Comparison of ENCODE assay signal across 9 cellular contexts in genomic region chr6:35469711-35470662, GRCh38. TPM values are rescaled to one million over a fixed set of nuclear protein-coding genes. Genes with fewer than 3 reads are reported as not detected.
DNase-seq lines count a peak whose midpoint lies in the region; ATAC-seq and TF ChIP-seq lines count a peak whose summit lies in the region.
"Had no signal": no experiment of that assay in that cellular context is flagged by ENCODE, and none has a peak within 500 bp of the region (broad histone marks: within the 10 kb centered on the region; RNA-seq: fewer than 3 reads in every experiment).

No MANE protein-coding gene starts in this region.

- H3K4me3 Mint-ChIP-seq in CD14-positive monocyte = peak overlapping the region; percentile 98

- TF ChIP-seq CTCF in CD14-positive monocyte (IDR thresholded peaks at IDR 0.05) (no peak), adrenal gland (IDR thresholded peaks at IDR 0.05) (no peak), liver (IDR thresholded peaks at IDR 0.05; ENCODE audit: low read depth, low read length, missing input control) (no peak), upper lobe of right lung (IDR thresholded peaks at IDR 0.05) (no peak)

- peaks cover 40 to 58% of the 10 kb centered on the region in 2 donors for H3K36me3 Mint-ChIP-seq in CD14-positive monocyte

- ATAC-seq in upper lobe of right lung = no peak
- no peak for ATAC-seq in HG03139 (IDR thresholded peaks at IDR 0.05; ENCODE audit: unreplicated experiment)
- ATAC-seq in HG02884 (IDR thresholded peaks at IDR 0.05; ENCODE audit: unreplicated experiment) = no peak
- no peak for ATAC-seq in HG03432 (IDR thresholded peaks at IDR 0.05; ENCODE audit: unreplicated experiment)

- H3K9me3 ChIP-seq in adrenal gland (replicated peaks in 1 of 3) (no peaks in the 10 kb centered on the region), liver (ENCODE audit: control insufficient read depth in 4 of 4, low read length in 3 of 4) (no peaks in the 10 kb centered on the region), upper lobe of right lung (no peaks in the 10 kb centered on the region)

- H3K27me3 Mint-ChIP-seq in CD14-positive monocyte (ENCODE audit: low read depth in 3 of 3) = peaks cover 0 to 8% (median 5%) of the 10 kb centered on the region in 3 donors

- WGBS in adrenal gland, 4 donors = 57 to 64% (median 59%) methylated on average over 11 to 18 of the region's 18 CpGs
- WGBS in liver = 69% methylated on average over 18 of the region's 18 CpGs

- H3K4me3 ChIP-seq in adrenal gland (peak overlapping the region in 1 of 4 donors; percentile 77), liver (ENCODE audit: low read depth in 1 of 3, low read length in 3 of 3) (peak overlapping the region; percentile 82 to 91 (median 86)), upper lobe of right lung (peak overlapping the region; percentile 91)

- H3K27me3 ChIP-seq in adrenal gland (no peaks in the 10 kb centered on the region), liver (ENCODE audit: control insufficient read depth in 4 of 4, insufficient read depth in 4 of 4, low read length in 3 of 4) (no peaks in the 10 kb centered on the region), upper lobe of right lung (no peaks in the 10 kb centered on the region)

- H3K4me1 Mint-ChIP-seq in CD14-positive monocyte = peaks cover 37% of the 10 kb centered on the region

- intact Hi-C loops in CD14-positive monocyte (cut with micrococcal nuclease) (loop anchor here (5.0 kb wide), 2 partner anchors 128 to 173 kb away; partner anchors contain the start of genes DEF6 (in 2 of the 2) and PPARD (in 1 of the 2)), adrenal gland (cut with DNase I) (no loop called here), upper lobe of right lung (cut with DNase I) (no loop called here)

- peak overlapping the region; percentile 35 to 99 (median 96) for H3K27ac Mint-ChIP-seq in CD14-positive monocyte

- H3K27ac ChIP-seq in adrenal gland (peak overlapping the region in 3 of 5 donors; percentile 85 to 93 (median 89)), liver (ENCODE audit: low read depth in 1 of 2, low read length in 2 of 2) (peak overlapping the region in 1 of 2 donors; percentile 14), upper lobe of right lung (peak overlapping the region; percentile 90)

- TF ChIP-seq RAD21 in Ishikawa (IDR thresholded peaks at IDR 0.05; ENCODE audit: low read depth) = no peak
- no peak for TF ChIP-seq RAD21 in liver (IDR thresholded peaks at IDR 0.05)

- DNase-seq in CD14-positive monocyte (ENCODE audit: low spot score) (no peak), adrenal gland (no peak), upper lobe of right lung (no peak)

- no peak for TF ChIP-seq POLR2A in adrenal gland (IDR thresholded peaks at IDR 0.05)

- H3K9ac ChIP-seq in liver (ENCODE audit: low read depth in 1 of 2, low read length in 2 of 2) = peak overlapping the region in 1 of 2 donors; percentile 79

- H3K4me1 ChIP-seq in adrenal gland (replicated peaks in 1 of 2) (peaks cover 12 to 50% of the 10 kb centered on the region in 2 donors), liver (ENCODE audit: control insufficient read depth in 4 of 4, insufficient read depth in 4 of 4, low read length in 3 of 4) (peaks cover 0 to 24% (median 16%) of the 10 kb centered on the region in 4 donors), upper lobe of right lung (peaks cover 16% of the 10 kb centered on the region)

- H3K36me3 ChIP-seq in adrenal gland (replicated peaks in 1 of 2) (peaks cover 0 to 25% of the 10 kb centered on the region in 2 donors), liver (ENCODE audit: control insufficient read depth in 4 of 4, insufficient read depth in 3 of 4, low read depth in 1 of 4, low read length in 3 of 4) (peaks cover 2 to 32% (median 23%) of the 10 kb centered on the region in 4 donors), upper lobe of right lung (peaks cover 48% of the 10 kb centered on the region)

- no peak for TF ChIP-seq EP300 in Ishikawa (IDR thresholded peaks at IDR 0.05; ENCODE audit: borderline replicate concordance)

- peaks cover 0 to 7% (median 0%) of the 10 kb centered on the region in 7 donors for H3K9me3 Mint-ChIP-seq in CD14-positive monocyte

TF ChIP-seq in Ishikawa, 13 proteins besides CTCF, POLR2A, EP300 and RAD21 (continues in another document):
- no peak for TF ChIP-seq REST (IDR thresholded peaks at IDR 0.05; ENCODE audit: low read depth)
- no peak for TF ChIP-seq YY1 (IDR thresholded peaks at IDR 0.05; ENCODE audit: low read depth)
- TF ChIP-seq TCF12 (IDR thresholded peaks at IDR 0.05; ENCODE audit: low read depth) = no peak
- no peak for TF ChIP-seq MAX (IDR thresholded peaks at IDR 0.05)
- TF ChIP-seq EGR1 (IDR thresholded peaks at IDR 0.05) = no peak

TF ChIP-seq in liver, 16 proteins besides CTCF, POLR2A, EP300 and RAD21 (continues in another document):
- TF ChIP-seq REST (IDR thresholded peaks at IDR 0.05) = no peak
- TF ChIP-seq HNF4A (conservative IDR thresholded peaks at IDR 0.05) = no peak
- TF ChIP-seq TAF1 (conservative IDR thresholded peaks at IDR 0.05) = no peak
- no peak for TF ChIP-seq NR2F2 (IDR thresholded peaks at IDR 0.05)
- TF ChIP-seq EGR1 (IDR thresholded peaks at IDR 0.05; ENCODE audit: low read depth in 2 of 2) = no peak
- no peak for TF ChIP-seq FOXA1 (IDR thresholded peaks at IDR 0.05)
- no peak for TF ChIP-seq MAX (IDR thresholded peaks at IDR 0.05)
- TF ChIP-seq YY1 (IDR thresholded peaks at IDR 0.05) = no peak
- TF ChIP-seq ZBTB33 (IDR thresholded peaks at IDR 0.05) = no peak
- TF ChIP-seq GABPA (IDR thresholded peaks at IDR 0.05 in 1 of 2, conservative IDR thresholded peaks at IDR 0.05 in 1 of 2) = no peak
- no peak for TF ChIP-seq JUND (IDR thresholded peaks at IDR 0.05)
- no peak for TF ChIP-seq RXRA (IDR thresholded peaks at IDR 0.05)
- TF ChIP-seq, protein P1, sequence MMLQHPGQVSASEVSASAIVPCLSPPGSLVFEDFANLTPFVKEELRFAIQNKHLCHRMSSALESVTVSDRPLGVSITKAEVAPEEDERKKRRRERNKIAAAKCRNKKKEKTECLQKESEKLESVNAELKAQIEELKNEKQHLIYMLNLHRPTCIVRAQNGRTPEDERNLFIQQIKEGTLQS (IDR thresholded peaks at IDR 0.05) = no peak
- TF ChIP-seq FOXA2 (IDR thresholded peaks at IDR 0.05) = no peak
- TF ChIP-seq HNF4G (IDR thresholded peaks at IDR 0.05) = no peak

RNA-seq across cellular contexts. Expression of gene RPL10A, which starts 1.8 kb away (rescaled TPM):
- polyA plus RNA-seq in CD14-positive monocyte (100 to 1,000 TPM; 345 to 421 TPM), adrenal gland (1,000 to 10,000 TPM in 1 of 3 donors, 100 to 1,000 TPM in 2; 733 to 1,132 (median 750) TPM), liver (100 to 1,000 TPM; 213 to 694 TPM)
- total RNA-seq in adrenal gland (1,000 to 10,000 TPM in 5 of 8 donors, 100 to 1,000 TPM in 3; 680 to 1,387 (median 1,180) TPM), liver (1,000 to 10,000 TPM in 1 of 2 donors, 100 to 1,000 TPM in 1; 363 to 1,235 TPM), upper lobe of right lung (941 TPM)

RNA-seq across cellular contexts. Expression of gene FANCE, which starts 17.8 kb away (rescaled TPM):
- polyA plus RNA-seq in CD14-positive monocyte (1 to 10 TPM; 1.8 to 3.0 TPM), adrenal gland (1 to 10 TPM; 1.4 to 2.7 (median 1.7) TPM), liver (under 1 TPM; 0.11 to 0.74 TPM)
- total RNA-seq in adrenal gland (1 to 10 TPM; 1.0 to 3.5 (median 2.1) TPM), liver (1 to 10 TPM in 1 of 2 donors, under 1 TPM in 1; 0.84 to 4.2 TPM), upper lobe of right lung (10.4 TPM)

RNA-seq across cellular contexts. Expression of gene TEAD3, which starts 26.9 kb away (rescaled TPM):
- polyA plus RNA-seq in CD14-positive monocyte = not detected
- total RNA-seq in adrenal gland = 10 to 100 TPM in 3 of 8 donors, 1 to 10 TPM in 5; 4.8 to 14.3 (median 8.7) TPM
- 10 to 100 TPM in 2 of 3 donors, 1 to 10 TPM in 1; 5.5 to 15.5 (median 12.2) TPM for polyA plus RNA-seq in adrenal gland
- total RNA-seq in liver = 1 to 10 TPM; 1.9 to 5.8 TPM
- polyA plus RNA-seq in liver = 1 to 10 TPM; 3.3 to 6.8 TPM
- total RNA-seq in upper lobe of right lung = 23.4 TPM

RNA-seq across cellular contexts. Expression of gene TULP1, which starts 42.7 kb away (rescaled TPM):
- polyA plus RNA-seq in CD14-positive monocyte = not detected
- not detected for total RNA-seq in adrenal gland
- under 1 TPM in 2 of 3 donors, not detected in 1; 0.07 to 0.80 TPM for polyA plus RNA-seq in adrenal gland
- total RNA-seq in liver = not detected
- polyA plus RNA-seq in liver = not detected
- not detected for total RNA-seq in upper lobe of right lung
- total RNA-seq: LHCN-M2 had no signal

Comparison
In these comparisons a context has a peak if more than half of its experiments do, and no peak if none do; other contexts are left out.
1. intact Hi-C loops: an anchor here in CD14-positive monocyte (5.0 kb wide); none called in adrenal gland and upper lobe of right lung.